In genomic region chr12:18700254-18700653, GRCh38 we compare ENCODE assay signal across 17 cellular contexts. TPM values are rescaled to one million over a fixed set of nuclear protein-coding genes. Genes with fewer than 3 reads are reported as not detected.
A peak's percentile ranks its signal among the peaks of the same experiment; 100 is the strongest.
DNase-seq lines count a peak whose midpoint lies in the region; ATAC-seq and TF ChIP-seq lines count a peak whose summit lies in the region.
"Had no signal": no experiment of that assay in that cellular context is flagged by ENCODE, and none has a peak within 500 bp of the region (broad histone marks: within the 10 kb centered on the region; RNA-seq: fewer than 3 reads in every experiment).

No MANE protein-coding gene starts in this region.

- DNase-seq in Right ventricle myocardium superior (no peak), left ventricle myocardium inferior (no peak), brain microvascular endothelial cell (peak; percentile 62), hepatocyte (ENCODE audit: low spot score) (peak; percentile 20), upper lobe of right lung (no peak), islet precursor cell (no peak)
- DNase-seq: activated naive CD4-positive, alpha-beta T cell; colonic mucosa; DMS153; head of caudate nucleus; occipital lobe; Peyer's patch had no signal

- H3K36me3 ChIP-seq in left ventricle myocardium inferior (no peaks in the 10 kb centered on the region), brain microvascular endothelial cell (replicated peaks) (no peaks in the 10 kb centered on the region), hepatocyte (replicated peaks; ENCODE audit: insufficient read depth, low read depth) (no peaks in the 10 kb centered on the region), upper lobe of right lung (no peaks in the 10 kb centered on the region)
- H3K36me3 ChIP-seq: colonic mucosa, Peyer's patch had no signal

- H3K4me2 ChIP-seq in hepatocyte = no peak overlapping the region
- H3K4me2 ChIP-seq: A549 had no signal

- 88% methylated on average over 3 of the region's 3 CpGs for WGBS in hepatocyte (ENCODE audit: low lambda C conversion rate, missing lambda C conversion rate)

- H3K27ac ChIP-seq in left ventricle myocardium inferior (replicated peaks) (no peak overlapping the region), brain microvascular endothelial cell (no peak overlapping the region), hepatocyte (no peak overlapping the region), upper lobe of right lung (no peak overlapping the region)
- H3K27ac ChIP-seq: A549, colonic mucosa, Peyer's patch had no signal

- H3K9me3 ChIP-seq in left ventricle myocardium inferior (replicated peaks) (no peaks in the 10 kb centered on the region), hepatocyte (ENCODE audit: low read depth) (no peaks in the 10 kb centered on the region), upper lobe of right lung (no peaks in the 10 kb centered on the region)
- H3K9me3 ChIP-seq: A549, colonic mucosa, Peyer's patch had no signal

- H4K20me1 ChIP-seq in hepatocyte (ENCODE audit: insufficient read depth, poor library complexity, severe bottlenecking) = no peaks in the 10 kb centered on the region

- H2AFZ ChIP-seq in hepatocyte = no peak overlapping the region

- H3K79me2 ChIP-seq in hepatocyte = no peaks in the 10 kb centered on the region

- no peaks in the 10 kb centered on the region for H3K27me3 ChIP-seq in left ventricle myocardium inferior (ENCODE audit: low read depth)
- H3K27me3 ChIP-seq in brain microvascular endothelial cell (replicated peaks) = no peaks in the 10 kb centered on the region
- H3K27me3 ChIP-seq in hepatocyte = no peaks in the 10 kb centered on the region
- H3K27me3 ChIP-seq in upper lobe of right lung = no peaks in the 10 kb centered on the region
- H3K27me3 ChIP-seq: colonic mucosa, Peyer's patch had no signal

- peak; percentile 91 for ATAC-seq in Right ventricle myocardium superior (ENCODE audit: poor library complexity)
- ATAC-seq in GM21526 (IDR thresholded peaks at IDR 0.05; ENCODE audit: low FRiP score, unreplicated experiment) = no peak
- ATAC-seq in upper lobe of right lung = no peak
- no peak for ATAC-seq in HG03280 (IDR thresholded peaks at IDR 0.05; ENCODE audit: unreplicated experiment)
- ATAC-seq: A549 had no signal

- no peaks in the 10 kb centered on the region for H3K9me2 ChIP-seq in hepatocyte (replicated peaks; ENCODE audit: insufficient read depth)

- intact Hi-C loops in Right ventricle myocardium superior (cut with DNase I) = no loop called here
- intact Hi-C loops in left ventricle myocardium inferior (cut with micrococcal nuclease) = no loop called here
- intact Hi-C loops in upper lobe of right lung (cut with DNase I) = no loop called here

- in situ Hi-C loops in brain microvascular endothelial cell (cut with HindIII; ENCODE audit: low pct_ligation_motif_present, low sequenced_read_pairs) = no loop called here

- no peaks in the 10 kb centered on the region for H3K4me1 ChIP-seq in left ventricle myocardium inferior
- no peaks in the 10 kb centered on the region for H3K4me1 ChIP-seq in hepatocyte (ENCODE audit: insufficient read depth)
- H3K4me1 ChIP-seq in upper lobe of right lung = no peaks in the 10 kb centered on the region
- H3K4me1 ChIP-seq: A549, colonic mucosa, Peyer's patch had no signal

- H3K4me3 ChIP-seq in left ventricle myocardium inferior (no peak overlapping the region), brain microvascular endothelial cell (ENCODE audit: low read depth, low read length) (no peak overlapping the region), hepatocyte (no peak overlapping the region), upper lobe of right lung (no peak overlapping the region)
- H3K4me3 ChIP-seq: A549, colonic mucosa, Peyer's patch had no signal

- TF ChIP-seq CTCF in left ventricle myocardium inferior (IDR thresholded peaks at IDR 0.05; ENCODE audit: borderline replicate concordance) (no peak), brain microvascular endothelial cell (IDR thresholded peaks at IDR 0.05; ENCODE audit: low read depth, low read length, missing control alignments) (no peak), hepatocyte (IDR thresholded peaks at IDR 0.05; ENCODE audit: poor library complexity) (no peak), upper lobe of right lung (IDR thresholded peaks at IDR 0.05) (no peak)

RNA-seq across cellular contexts. Expression of gene PLCZ1, which starts 37.6 kb away (rescaled TPM):
- total RNA-seq in Right ventricle myocardium superior = not detected
- total RNA-seq in left ventricle myocardium inferior = 0.49 TPM
- total RNA-seq in hepatocyte = not detected in 2 replicates
- not detected in 2 replicates for polyA plus RNA-seq in hepatocyte
- total RNA-seq in upper lobe of right lung = not detected
- total RNA-seq: activated CD8-positive, alpha-beta memory T cell treated with anti-CD3 and anti-CD28 coated beads for 36 hours; colonic mucosa; NCI-H460; occipital lobe; Peyer's patch had no signal
- polyA plus RNA-seq: A549 had no signal

RNA-seq across cellular contexts. Expression of gene CAPZA3, which starts 37.7 kb away (rescaled TPM):
- total RNA-seq in Right ventricle myocardium superior (not detected), left ventricle myocardium inferior (not detected), hepatocyte (not detected in 2 replicates), upper lobe of right lung (not detected)
- polyA plus RNA-seq in hepatocyte = not detected in 2 replicates
- total RNA-seq: activated CD8-positive, alpha-beta memory T cell treated with anti-CD3 and anti-CD28 coated beads for 36 hours; colonic mucosa; NCI-H460; occipital lobe; Peyer's patch had no signal
- polyA plus RNA-seq: A549 had no signal

Comparison
In these comparisons a context has a peak if more than half of its experiments do, and no peak if none do; other contexts are left out.
1. DNase-seq: peak in brain microvascular endothelial cell (single experiment) and hepatocyte (single experiment); none in Right ventricle myocardium superior (single experiment), left ventricle myocardium inferior (single experiment), upper lobe of right lung (single experiment) and islet precursor cell (single experiment).